ENCODE assay signal across 23 cellular contexts in the genomic region with DNA sequence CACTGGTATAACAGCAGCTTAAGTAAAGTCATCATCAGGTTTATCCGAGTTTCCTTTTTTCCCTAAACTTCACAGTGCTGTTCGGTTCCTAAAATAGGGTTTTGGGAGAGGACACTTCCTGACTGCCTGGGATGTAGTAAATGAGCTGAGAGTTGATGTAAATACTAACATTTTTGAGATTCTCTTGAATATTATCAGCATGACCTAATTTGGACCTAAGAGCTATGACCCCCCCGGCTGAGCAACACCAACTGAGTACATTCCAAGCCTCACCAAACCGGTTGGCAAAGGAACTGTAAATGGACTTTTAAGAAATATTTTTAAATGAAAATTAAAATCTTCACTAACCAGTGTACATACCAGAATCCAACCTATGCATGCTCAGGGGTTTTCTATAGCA.
"Had no signal": no experiment of that assay in that cellular context is flagged by ENCODE, and none has a peak within 500 bp of the region (broad histone marks: within the 10 kb centered on the region; RNA-seq: fewer than 3 reads in every experiment).

No MANE protein-coding gene starts in this region.

- H3K4me3 ChIP-seq: ascending aorta, breast epithelium, esophagus muscularis mucosa, heart left ventricle, ovary, psoas muscle, right atrium auricular region, thyroid gland, vagina had no signal

- H3K4me1 ChIP-seq: ascending aorta, breast epithelium, esophagus muscularis mucosa, heart left ventricle, psoas muscle, right atrium auricular region, thyroid gland, vagina had no signal

- H3K27ac Mint-ChIP-seq: activated naive CD4-positive, alpha-beta T cell treated with anti-CD3 and anti-CD28 coated beads, Interleukin-2, amount 50 U/mL, for 72 hours; activated T-helper 17 cell treated with anti-CD3 and anti-CD28 coated beads, Interleukin-2, amount 50 U/mL, for 72 hours; immature natural killer cell; natural killer cell; stimulated activated naive CD8-positive, alpha-beta T cell treated with anti-CD3 and anti-CD28 coated beads, Interleukin-15, Interleukin-2, amounts not matched to agents 100 ng/mL and 50 ng/mL, for 24 hours; WTC11 had no signal

- H3K27ac ChIP-seq: ascending aorta, breast epithelium, esophagus muscularis mucosa, heart left ventricle, ovary, psoas muscle, right atrium auricular region, thyroid gland, vagina had no signal

- DNase-seq: activated T-cell treated with anti-CD3 and anti-CD28 coated beads, Interleukin-2, amount 50 U/mL, for 1 hour; effector memory CD4-positive, alpha-beta T cell; heart left ventricle; immature natural killer cell; midbrain; natural killer cell; ovary; psoas muscle; stimulated activated CD4-positive, alpha-beta T cell treated with anti-CD3 and anti-CD28 coated beads, Interleukin-12 subunit alpha, Interleukin-12 subunit beta, amount 100 ng/mL, for 4 hours; stimulated activated CD4-positive, alpha-beta T cell treated with anti-CD3 and anti-CD28 coated beads, Interleukin-4, amount 100 ng/mL, for 4 hours; substantia nigra; T-helper 9 cell; thyroid gland had no signal

- H3K27me3 Mint-ChIP-seq: activated T-helper 17 cell treated with anti-CD3 and anti-CD28 coated beads, Interleukin-2, amount 50 U/mL, for 72 hours; central memory CD8-positive, alpha-beta T cell had no signal

- ATAC-seq: activated naive CD4-positive, alpha-beta T cell treated with anti-CD3 and anti-CD28 coated beads, Interleukin-2, amount 50 U/mL, for 72 hours; activated T-helper 17 cell treated with anti-CD3 and anti-CD28 coated beads, Interleukin-2, amount 50 U/mL, for 72 hours; heart left ventricle; natural killer cell; psoas muscle; WTC11 had no signal

- H3K36me3 ChIP-seq: breast epithelium, esophagus muscularis mucosa, heart left ventricle, ovary, right atrium auricular region, thyroid gland, vagina had no signal

- H3K4me1 Mint-ChIP-seq: WTC11 had no signal

- H3K9me3 Mint-ChIP-seq: activated T-helper 17 cell treated with anti-CD3 and anti-CD28 coated beads, Interleukin-2, amount 50 U/mL, for 72 hours; central memory CD8-positive, alpha-beta T cell; immature natural killer cell; natural killer cell; stimulated activated naive CD8-positive, alpha-beta T cell treated with anti-CD3 and anti-CD28 coated beads, Interleukin-15, Interleukin-2, amounts not matched to agents 100 ng/mL and 50 ng/mL, for 24 hours had no signal

- H3K36me3 Mint-ChIP-seq: activated naive CD4-positive, alpha-beta T cell treated with anti-CD3 and anti-CD28 coated beads, Interleukin-2, amount 50 U/mL, for 72 hours; natural killer cell had no signal

- H3K9me3 ChIP-seq: ascending aorta, breast epithelium, esophagus muscularis mucosa, heart left ventricle, ovary, psoas muscle, right atrium auricular region, thyroid gland, vagina had no signal

- H3K4me3 Mint-ChIP-seq: activated T-helper 17 cell treated with anti-CD3 and anti-CD28 coated beads, Interleukin-2, amount 50 U/mL, for 72 hours; central memory CD8-positive, alpha-beta T cell; immature natural killer cell; natural killer cell; stimulated activated naive CD8-positive, alpha-beta T cell treated with anti-CD3 and anti-CD28 coated beads, Interleukin-15, Interleukin-2, amounts not matched to agents 100 ng/mL and 50 ng/mL, for 24 hours; WTC11 had no signal

- H3K27me3 ChIP-seq: ascending aorta, breast epithelium, esophagus muscularis mucosa, heart left ventricle, ovary, right atrium auricular region, thyroid gland, vagina had no signal
